ENCODE assay signal across 9 cellular contexts in the genomic region with DNA sequence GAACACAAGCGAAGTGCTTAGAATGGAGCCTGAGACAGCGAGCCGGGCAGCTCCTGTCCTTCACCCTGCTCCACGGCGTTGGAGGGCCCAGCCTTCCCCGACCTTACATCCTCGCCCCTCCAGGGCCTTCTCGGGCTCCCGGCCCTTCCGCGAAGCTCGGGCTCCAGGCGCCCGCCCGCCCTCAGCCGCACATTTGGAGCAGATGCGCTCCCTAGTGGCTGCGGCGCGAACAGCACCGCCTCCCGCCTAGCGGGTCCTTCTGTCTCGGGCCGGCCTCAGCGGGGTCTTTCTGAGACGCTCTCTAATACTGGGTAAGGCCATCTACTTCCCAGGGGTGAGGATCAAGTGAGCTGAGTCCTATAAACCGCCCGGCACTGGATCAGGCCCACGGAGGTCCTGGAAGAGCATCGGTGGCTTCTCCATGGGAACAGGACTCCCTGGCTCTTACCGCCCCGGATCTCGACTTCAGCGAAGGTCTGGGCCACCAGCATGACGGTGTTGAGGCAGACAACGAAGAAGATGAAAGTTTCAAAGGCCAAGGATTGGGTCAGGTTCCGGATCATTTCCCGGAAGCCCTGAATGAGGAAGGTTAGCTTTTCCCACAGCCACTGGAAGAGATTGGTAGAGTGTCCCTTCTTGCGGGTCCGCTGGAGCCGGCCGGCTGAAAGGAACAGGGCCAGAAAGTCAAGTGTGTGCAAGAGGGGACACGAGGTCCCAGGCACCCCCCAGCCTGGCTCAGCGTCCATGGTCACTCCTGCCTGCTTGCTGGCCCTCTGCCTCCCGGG. TPM values are rescaled to one million over a fixed set of nuclear protein-coding genes. Genes with fewer than 3 reads are reported as not detected.
DNase-seq lines count a peak whose midpoint lies in the region; ATAC-seq, FAIRE-seq and TF ChIP-seq lines count a peak whose summit lies in the region.
"Had no signal": no experiment of that assay in that cellular context is flagged by ENCODE, and none has a peak within 500 bp of the region (broad histone marks: within the 10 kb centered on the region; RNA-seq: fewer than 3 reads in every experiment).

No MANE protein-coding gene starts in this region.

- no peak overlapping the region for H3K23ac ChIP-seq in IMR-90 (ENCODE audit: low read depth, low read length)

- H3K4me1 ChIP-seq in IMR-90 (ENCODE audit: control insufficient read depth, insufficient read depth, low read length) (peaks cover 9% of the 10 kb centered on the region), gastroesophageal sphincter (peaks cover 0 to 13% (median 6%) of the 10 kb centered on the region in 3 donors), pancreas (peaks cover 0 to 3% (median 0%) of the 10 kb centered on the region in 3 donors), thyroid gland (peaks cover 0 to 9% of the 10 kb centered on the region in 2 donors)

- no peak for FAIRE-seq in pancreas (lab: Jason Lieb, UNC)

- H4K8ac ChIP-seq in IMR-90 (ENCODE audit: low read depth in 2 of 2, low read length in 2 of 2) = peak overlapping the region; percentile 62 to 97

- peaks cover 5% of the 10 kb centered on the region; the same call in 1 of the 2 replicates for H3K9me1 ChIP-seq in IMR-90 (ENCODE audit: insufficient read depth, low read length)

- H3K18ac ChIP-seq in IMR-90 (ENCODE audit: low read depth, low read length) = peak overlapping the region; percentile 33; the same call in 1 of the 2 replicates

- 18% methylated on average over 16 of the region's 46 CpGs; no CpG with 5 or more reads in 1 of the 2 experiments for WGBS in IMR-90 (ENCODE audit: extremely low coverage in 2 of 2, insufficient read length in 1 of 2), 2 experiments
- 0 to 35% methylated on average over 2 to 10 of the region's 46 CpGs for WGBS in gastroesophageal sphincter (ENCODE audit: low coverage in 1 of 2), 2 donors
- 13 to 19% methylated on average over 42 to 46 of the region's 46 CpGs for WGBS in pancreas, 2 donors
- 20 to 27% methylated on average over 34 to 39 of the region's 46 CpGs for WGBS in thyroid gland, 2 donors

- no peak overlapping the region for H2BK20ac ChIP-seq in IMR-90 (ENCODE audit: low read depth, low read length)

- no peak for TF ChIP-seq EP300 in gastroesophageal sphincter (IDR thresholded peaks at IDR 0.05)

- ATAC-seq in IMR-90 (ENCODE audit: low read depth) (peak; percentile 95), gastroesophageal sphincter (peak; percentile 86), pancreas (peak; percentile 85 to 97 (median 94)), GM21423 (IDR thresholded peaks at IDR 0.05; ENCODE audit: unreplicated experiment) (no peak)

- intact Hi-C loops in IMR-90 (cut with micrococcal nuclease) = no loop called here
- intact Hi-C loops in pancreas (cut with DNase I) = no loop called here
- intact Hi-C loops in thyroid gland (cut with DNase I) = no loop called here

- no peak overlapping the region; the same call in 1 of the 2 replicates for H3K14ac ChIP-seq in IMR-90 (replicated peaks; ENCODE audit: low read depth, low read length)

- H2AFZ ChIP-seq in IMR-90 (replicated peaks; ENCODE audit: low read length, poor library complexity) = peak overlapping the region; percentile 98

- peak overlapping the region; percentile 72; the same call in 1 of the 2 replicates for H2BK120ac ChIP-seq in IMR-90 (ENCODE audit: low read depth, low read length)

- peak overlapping the region; percentile 79 for H2AK9ac ChIP-seq in IMR-90 (replicated peaks; ENCODE audit: low read depth, low read length, poor library complexity)

- H3K4ac ChIP-seq in IMR-90 (ENCODE audit: low read depth, low read length) = peak overlapping the region; percentile 86

- no peak overlapping the region for H3K56ac ChIP-seq in IMR-90 (ENCODE audit: extremely low read depth, insufficient read depth, low read length)

- H3K36me3 ChIP-seq in IMR-90 (ENCODE audit: control insufficient read depth, insufficient read depth, low read length) = no peaks in the 10 kb centered on the region
- H3K36me3 ChIP-seq in gastroesophageal sphincter = no peaks in the 10 kb centered on the region
- H3K36me3 ChIP-seq in pancreas = no peaks in the 10 kb centered on the region
- no peaks in the 10 kb centered on the region for H3K36me3 ChIP-seq in thyroid gland

- H2AK5ac ChIP-seq in IMR-90 (ENCODE audit: low read depth, low read length) = 0 out of 2 replicates have a peak overlapping the region, but pooled peaks have one; percentile 17

- CTCF ChIA-PET in IMR-90 (lab: Yijun Ruan, JAX) = interaction anchor here (0.6 to 1.8 kb wide), 7 partner anchors 14 to 207 kb away, joined by 3 to 5 read pairs (median 3); a partner anchor contains a TSS

- peak overlapping the region; percentile 88 for H4K5ac ChIP-seq in IMR-90 (ENCODE audit: low read depth, low read length)

- TF ChIP-seq CTCF in IMR-90 (conservative IDR thresholded peaks at IDR 0.05; ENCODE audit: low read depth, low read length) (peak; percentile 84), gastroesophageal sphincter (IDR thresholded peaks at IDR 0.05) (peak in 3 of 4 experiments; percentile 89 to 97 (median 90)), pancreas (IDR thresholded peaks at IDR 0.05) (peak; percentile 81 to 99 (median 98)), thyroid gland (IDR thresholded peaks at IDR 0.05) (peak; percentile 84 to 99 (median 96))

- H3K4me2 ChIP-seq in IMR-90 (ENCODE audit: low read depth, low read length) = peak overlapping the region; percentile 71

- H4K20me1 ChIP-seq in IMR-90 (ENCODE audit: insufficient read depth, low read length) = no peaks in the 10 kb centered on the region

- peaks cover 0 to 4% of the 10 kb centered on the region in 2 experiments; a peak in 1 of 4 replicates for H3K79me1 ChIP-seq in IMR-90 (ENCODE audit: low read depth in 1 of 2, low read length in 2 of 2)

- H3K9ac ChIP-seq in IMR-90 (ENCODE audit: low read depth, low read length) = no peak overlapping the region; the same call in 1 of the 2 replicates

- no peak overlapping the region for H2BK5ac ChIP-seq in IMR-90 (ENCODE audit: low read depth, low read length, poor library complexity, severe bottlenecking)

- H3K4me3 ChIP-seq in IMR-90 (ENCODE audit: insufficient read depth, low read depth, low read length) (no peak overlapping the region), gastroesophageal sphincter (peak overlapping the region in 1 of 2 donors; percentile 24), pancreas (peak overlapping the region in 1 of 4 donors; percentile 26), thyroid gland (replicated peaks in 1 of 3) (no peak overlapping the region)

- in situ Hi-C loops in IMR-90 (cut with MboI; ENCODE audit: low sequenced_read_pairs) = no loop called here

- no peak for TF ChIP-seq POLR2A in IMR-90 (IDR thresholded peaks at IDR 0.05; ENCODE audit: low read depth, low read length)
- no peak for TF ChIP-seq POLR2A in gastroesophageal sphincter (IDR thresholded peaks at IDR 0.05)
- no peak for TF ChIP-seq POLR2A in thyroid gland (IDR thresholded peaks at IDR 0.05)

- TF ChIP-seq RAD21 in IMR-90 (IDR thresholded peaks at IDR 0.05; ENCODE audit: low read length) = peak; percentile 70

- H3K27me3 ChIP-seq in IMR-90 (ENCODE audit: control insufficient read depth, insufficient read depth, low read length) (no peaks in the 10 kb centered on the region; the same call in 1 of the 2 replicates), gastroesophageal sphincter (peaks cover 13% of the 10 kb centered on the region), pancreas (no peaks in the 10 kb centered on the region), thyroid gland (no peaks in the 10 kb centered on the region)

- no peaks in the 10 kb centered on the region for H3K9me3 ChIP-seq in IMR-90 (ENCODE audit: control insufficient read depth, insufficient read depth, low read length)
- H3K9me3 ChIP-seq in gastroesophageal sphincter = no peaks in the 10 kb centered on the region
- no peaks in the 10 kb centered on the region for H3K9me3 ChIP-seq in pancreas
- H3K9me3 ChIP-seq in thyroid gland = no peaks in the 10 kb centered on the region

- BruUV-seq in IMR-90 (replicated peaks; lab: Mats Ljungman, UMichigan) = no TSS peak

- dilution Hi-C loops in IMR-90 (cut with HindIII; ENCODE audit: low sequenced_read_pairs, unreplicated experiment) = no loop called here

- peak; percentile 42 for DNase-seq in DMS114 treated with DMSO at 0.1 percent for 48 hours (lab: John Stamatoyannopoulos, UW; ENCODE audit: unreplicated experiment)
- peak; percentile 29 for DNase-seq in IMR-90
- peak; percentile 38 for DNase-seq in SHP77 treated with DMSO at 0.1 percent for 48 hours (lab: John Stamatoyannopoulos, UW)
- DNase-seq in activated gamma-delta T cell treated with Interleukin-2 at 50 U/mL for 16 hours = peak; percentile 76
- DNase-seq in pancreas = peak; percentile 37 to 94 (median 74)
- peak; percentile 69 to 75 for DNase-seq in thyroid gland

- H4K91ac ChIP-seq in IMR-90 (ENCODE audit: insufficient read depth, low read depth, low read length) = peak overlapping the region; percentile 76; the same call in 1 of the 2 replicates

- H2BK15ac ChIP-seq in IMR-90 (ENCODE audit: low read depth, low read length) = no peak overlapping the region

- H3K27ac ChIP-seq in IMR-90 (ENCODE audit: insufficient read depth, low read length) = no peak overlapping the region
- no peak overlapping the region for H3K27ac ChIP-seq in gastroesophageal sphincter
- H3K27ac ChIP-seq in pancreas = no peak overlapping the region
- no peak overlapping the region for H3K27ac ChIP-seq in thyroid gland

- POLR2A ChIA-PET in IMR-90 (lab: Charles Lee; ENCODE audit: unreplicated experiment) = no interaction called here

RNA-seq across cellular contexts. Expression of a gene that starts 3.7 kb away (rescaled TPM):
- total RNA-seq in IMR-90 (2012; rRNA removed) (0.18 and 0.28 TPM in 2 replicates), gastroesophageal sphincter (under 1 TPM in 1 of 4 donors, not detected in 3; 0.12 TPM), pancreas (under 1 TPM in 2 of 6 donors, not detected in 4; 0.06 to 0.41 TPM), thyroid gland (not detected)
- polyA plus RNA-seq in IMR-90 (2012; rRNA removed) (0.91 and 1.0 TPM in 2 replicates), pancreas (under 1 TPM; 0.27 to 0.38 TPM)
- polyA plus RNA-seq in IMR-90 (2012; cell fraction: cytosol; rRNA removed) = 0.80 and 1.8 TPM in 2 replicates
- 0.27 and 0.28 TPM in 2 replicates for polyA plus RNA-seq in IMR-90 (2012; cell fraction: nucleus; rRNA removed; ENCODE audit: low replicate concordance)
- total RNA-seq: dermis microvascular lymphatic vessel endothelial cell had no signal

RNA-seq across cellular contexts. Expression of a gene that starts 10.8 kb away (rescaled TPM):
- total RNA-seq in IMR-90 (2012; rRNA removed) = 0.28 and 0.54 TPM in 2 replicates
- polyA plus RNA-seq in IMR-90 (2012; rRNA removed) = 3.0 and 4.9 TPM in 2 replicates
- polyA plus RNA-seq in IMR-90 (2012; cell fraction: cytosol; rRNA removed) = 1.2 and 6.5 TPM in 2 replicates
- polyA plus RNA-seq in IMR-90 (2012; cell fraction: nucleus; rRNA removed; ENCODE audit: low replicate concordance) = 0.37 and 2.0 TPM in 2 replicates
- 1 to 10 TPM in 1 of 4 donors, not detected in 3; 1.7 TPM for total RNA-seq in gastroesophageal sphincter
- under 1 TPM in 3 of 6 donors, not detected in 3; 0.22 to 0.94 (median 0.64) TPM for total RNA-seq in pancreas
- polyA plus RNA-seq in pancreas = under 1 TPM in 1 of 2 donors, not detected in 1; 0.80 TPM
- total RNA-seq in thyroid gland = 10 to 100 TPM in 3 of 4 donors, 1 to 10 TPM in 1; 7.1 to 53.1 (median 30.6) TPM

RNA-seq across cellular contexts. Expression of a gene that starts 20.3 kb away (rescaled TPM):
- total RNA-seq in IMR-90 (2012; rRNA removed) (35.0 and 36.6 TPM in 2 replicates), gastroesophageal sphincter (10 to 100 TPM; 35.9 to 61.2 (median 43.4) TPM), pancreas (10 to 100 TPM; 47.5 to 99.0 (median 77.4) TPM), thyroid gland (10 to 100 TPM; 66.9 to 86.7 (median 78.3) TPM)
- polyA plus RNA-seq in IMR-90 (2012; rRNA removed) (242 and 249 TPM in 2 replicates), pancreas (100 to 1,000 TPM; 107 to 146 TPM)
- 138 and 343 TPM in 2 replicates for polyA plus RNA-seq in IMR-90 (2012; cell fraction: cytosol; rRNA removed)
- 38.2 and 99.5 TPM in 2 replicates for polyA plus RNA-seq in IMR-90 (2012; cell fraction: nucleus; rRNA removed; ENCODE audit: low replicate concordance)

RNA-seq across cellular contexts. Expression of a gene that starts 20.6 kb away (rescaled TPM):
- total RNA-seq in IMR-90 (2012; rRNA removed) (43.0 and 62.6 TPM in 2 replicates), gastroesophageal sphincter (10 to 100 TPM; 29.3 to 35.0 (median 30.7) TPM), pancreas (10 to 100 TPM in 5 of 6 donors, 1 to 10 TPM in 1; 9.5 to 16.0 (median 12.2) TPM), thyroid gland (10 to 100 TPM; 25.3 to 39.4 (median 28.3) TPM)
- polyA plus RNA-seq in IMR-90 (2012; rRNA removed) (30.0 and 32.5 TPM in 2 replicates), pancreas (10 to 100 TPM; 11.6 to 14.0 TPM)
- 24.4 and 33.2 TPM in 2 replicates for polyA plus RNA-seq in IMR-90 (2012; cell fraction: cytosol; rRNA removed)
- 19.3 and 23.2 TPM in 2 replicates for polyA plus RNA-seq in IMR-90 (2012; cell fraction: nucleus; rRNA removed; ENCODE audit: low replicate concordance)

RNA-seq across cellular contexts. Expression of a gene that starts 26.4 kb away (rescaled TPM):
- not detected in 2 replicates for total RNA-seq in IMR-90 (2012; rRNA removed)
- 0.19 TPM in 2 replicates for polyA plus RNA-seq in IMR-90 (2012; rRNA removed)
- polyA plus RNA-seq in IMR-90 (2012; cell fraction: cytosol; rRNA removed) = 0.04 and 0.35 TPM in 2 replicates
- polyA plus RNA-seq in IMR-90 (2012; cell fraction: nucleus; rRNA removed; ENCODE audit: low replicate concordance) = 0.28 and 0.32 TPM in 2 replicates
- total RNA-seq in gastroesophageal sphincter = 1 to 10 TPM; 1.2 to 7.8 (median 2.2) TPM
- total RNA-seq in pancreas = under 1 TPM in 5 of 6 donors, not detected in 1; 0.20 to 0.83 (median 0.43) TPM
- 1 to 10 TPM in 1 of 2 donors, under 1 TPM in 1; 0.27 to 1.8 TPM for polyA plus RNA-seq in pancreas
- total RNA-seq in thyroid gland = 100 to 1,000 TPM in 2 of 4 donors, 10 to 100 TPM in 2; 49.2 to 154 (median 118) TPM
